ENCODE assay signal across 11 cellular contexts in the genomic region with DNA sequence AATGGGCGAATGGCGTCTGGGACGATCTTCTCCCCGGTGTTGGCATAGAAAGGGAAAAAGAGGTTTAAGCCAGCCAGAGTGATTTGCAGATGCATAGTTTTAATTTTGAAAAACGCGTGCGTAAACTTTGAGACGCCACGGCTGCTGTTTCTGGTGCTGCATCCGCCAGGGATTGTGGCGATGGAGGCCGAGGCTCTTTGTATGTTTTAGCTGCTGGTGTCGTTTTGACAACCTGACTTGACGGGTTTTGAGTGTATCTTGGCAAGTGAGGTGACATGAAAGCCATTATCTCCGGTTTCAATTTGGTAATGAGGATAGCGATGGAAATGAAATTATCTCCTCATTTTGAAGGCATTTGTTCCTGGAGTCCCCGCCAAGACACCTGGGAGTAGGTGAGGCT. TPM values are rescaled to one million over a fixed set of nuclear protein-coding genes. Genes with fewer than 3 reads are reported as not detected.
A peak's percentile ranks its signal among the peaks of the same experiment; 100 is the strongest.
DNase-seq lines count a peak whose midpoint lies in the region; ATAC-seq and TF ChIP-seq lines count a peak whose summit lies in the region.
"Had no signal": no experiment of that assay in that cellular context is flagged by ENCODE, and none has a peak within 500 bp of the region (broad histone marks: within the 10 kb centered on the region; RNA-seq: fewer than 3 reads in every experiment).

No MANE protein-coding gene starts in this region.

- H3K4me3 ChIP-seq in left ventricle myocardium inferior (peak overlapping the region; percentile 71), upper lobe of right lung (peak overlapping the region; percentile 47)

- peaks cover 35% of the 10 kb centered on the region for H3K4me1 Mint-ChIP-seq in chondrocyte (ENCODE audit: low read depth)
- peaks cover 64 to 79% of the 10 kb centered on the region in 2 donors for H3K4me1 Mint-ChIP-seq in natural killer cell

- TF ChIP-seq CTCF in left ventricle myocardium inferior (IDR thresholded peaks at IDR 0.05; ENCODE audit: borderline replicate concordance) (no peak), chondrocyte (IDR thresholded peaks at IDR 0.05) (no peak), natural killer cell (IDR thresholded peaks at IDR 0.05) (no peak), upper lobe of right lung (IDR thresholded peaks at IDR 0.05) (no peak)

- intact Hi-C loops in left ventricle myocardium inferior (cut with micrococcal nuclease) (no loop called here), left cardiac atrium (cut with DNase I) (no loop called here), natural killer cell (cut with micrococcal nuclease) (loop anchor here (2.0 to 5.0 kb wide), 2 partner anchors 58 to 278 kb away; no protein-coding TSS in a partner anchor), upper lobe of right lung (cut with DNase I) (no loop called here)

- H3K27me3 ChIP-seq in left ventricle myocardium inferior (ENCODE audit: low read depth) (peaks cover 42% of the 10 kb centered on the region), upper lobe of right lung (peaks cover 27% of the 10 kb centered on the region)

- H3K9me3 ChIP-seq in left ventricle myocardium inferior (replicated peaks) (no peaks in the 10 kb centered on the region), upper lobe of right lung (no peaks in the 10 kb centered on the region)

- H3K36me3 ChIP-seq in left ventricle myocardium inferior (peaks cover 3% of the 10 kb centered on the region), upper lobe of right lung (no peaks in the 10 kb centered on the region)

- peaks cover 2% of the 10 kb centered on the region for H3K36me3 Mint-ChIP-seq in chondrocyte (ENCODE audit: low read depth)
- H3K36me3 Mint-ChIP-seq in natural killer cell, result peaks cover 24% of the 10 kb centered on the region

- DNase-seq in left ventricle myocardium inferior, result no peak
- no peak for DNase-seq in left cardiac atrium
- no peak for DNase-seq in chondrocyte (ENCODE audit: low spot score)
- no peak for DNase-seq in natural killer cell
- no peak for DNase-seq in upper lobe of right lung
- DNase-seq in NCI-H2107 treated with DMSO at 0.1 percent for 48 hours (lab: John Stamatoyannopoulos, UW; ENCODE audit: unreplicated experiment), result no peak
- DNase-seq in NCI-H2227 treated with DMSO at 0.1 percent for 48 hours (lab: John Stamatoyannopoulos, UW), result no peak
- DNase-seq: hippocampal formation; stimulated activated naive CD4-positive, alpha-beta T cell had no signal

- H3K27ac Mint-ChIP-seq in chondrocyte (ENCODE audit: unreplicated experiment) (no peak overlapping the region), natural killer cell (peak overlapping the region; percentile 95 to 100)

- H3K27me3 Mint-ChIP-seq in chondrocyte (ENCODE audit: low read depth), result peaks cover 38% of the 10 kb centered on the region
- H3K27me3 Mint-ChIP-seq in natural killer cell (ENCODE audit: low read depth in 2 of 2), result no peaks in the 10 kb centered on the region

- peak overlapping the region; percentile 80 for H3K27ac ChIP-seq in left ventricle myocardium inferior (replicated peaks)
- peak overlapping the region; percentile 11 for H3K27ac ChIP-seq in upper lobe of right lung

- H3K9me3 Mint-ChIP-seq in chondrocyte (ENCODE audit: low read depth), result no peaks in the 10 kb centered on the region
- H3K9me3 Mint-ChIP-seq in natural killer cell, result no peaks in the 10 kb centered on the region

- H3K4me1 ChIP-seq in left ventricle myocardium inferior (peaks cover 42% of the 10 kb centered on the region), upper lobe of right lung (peaks cover 10% of the 10 kb centered on the region)

- no peak for ATAC-seq in left cardiac atrium
- ATAC-seq in natural killer cell, result no peak
- ATAC-seq in upper lobe of right lung, result no peak
- ATAC-seq in GM21367 (IDR thresholded peaks at IDR 0.05; ENCODE audit: unreplicated experiment), result no peak
- ATAC-seq: HCT116 had no signal

- peak overlapping the region; percentile 77 for H3K4me3 Mint-ChIP-seq in chondrocyte (ENCODE audit: unreplicated experiment)
- H3K4me3 Mint-ChIP-seq in natural killer cell, result peak overlapping the region; percentile 99

RNA-seq across cellular contexts. Expression of gene PTGDR, which starts 1.6 kb away (rescaled TPM):
- total RNA-seq in left ventricle myocardium inferior (1.3 TPM), left cardiac atrium (under 1 TPM; 0.52 to 0.85 TPM), chondrocyte (0.07 TPM in 1 of 3 replicates, not detected in the others), natural killer cell (100 to 1,000 TPM; 106 to 140 (median 112) TPM), upper lobe of right lung (1.6 TPM)

RNA-seq across cellular contexts. Expression of gene PTGER2, which starts 45.0 kb away (rescaled TPM):
- total RNA-seq in left ventricle myocardium inferior (0.60 TPM), left cardiac atrium (1 to 10 TPM; 2.3 to 2.4 TPM), chondrocyte (1.7 to 3.8 TPM (median 2.5 TPM) in 3 replicates), natural killer cell (10 to 100 TPM; 55.3 to 67.9 (median 60.6) TPM), upper lobe of right lung (5.3 TPM)

Comparison
In these comparisons a context has a peak if more than half of its experiments do, and no peak if none do; other contexts are left out.
1. RNA of gene PTGDR, which starts 1.6 kb away (total RNA-seq): 106 to 140 TPM in natural killer cell; 1.6 TPM in upper lobe of right lung (single experiment), 1.3 TPM in left ventricle myocardium inferior (single experiment), 0.52 to 0.85 TPM in left cardiac atrium and 0.07 TPM in chondrocyte; every median in the first group is over 10 times any median in the second.